Comparison of ENCODE assay signal across 8 cellular contexts in genomic region chr12:106760184-106760531, GRCh38. TPM values are rescaled to one million over a fixed set of nuclear protein-coding genes. Genes with fewer than 3 reads are reported as not detected.
A peak's percentile ranks its signal among the peaks of the same experiment; 100 is the strongest.
DNase-seq lines count a peak whose midpoint lies in the region; ATAC-seq and TF ChIP-seq lines count a peak whose summit lies in the region.

No MANE protein-coding gene starts in this region.

- H3K27me3 ChIP-seq in BLaER1 (no peaks in the 10 kb centered on the region), NT2/D1 (ENCODE audit: insufficient read depth, insufficient read length) (no peaks in the 10 kb centered on the region), endodermal cell (ENCODE audit: control insufficient read depth, insufficient read depth, low read length, poor library complexity, severe bottlenecking) (no peaks in the 10 kb centered on the region), testis (no peaks in the 10 kb centered on the region)

- peak overlapping the region; percentile 83 for H3K27ac Mint-ChIP-seq in endodermal cell

- H3K27me3 Mint-ChIP-seq in endodermal cell (ENCODE audit: insufficient read depth) = peaks cover 2% of the 10 kb centered on the region

- H3K9ac ChIP-seq in BLaER1 (peak overlapping the region; percentile 54), NT2/D1 (ENCODE audit: insufficient read length, low read depth) (no peak overlapping the region), endodermal cell (ENCODE audit: extremely low read depth, low read length, poor library complexity, severe bottlenecking) (no peak overlapping the region)

- peak overlapping the region; percentile 22 for H3K4me3 Mint-ChIP-seq in endodermal cell

- H4K20me1 ChIP-seq in BLaER1 = no peaks in the 10 kb centered on the region

- TF ChIP-seq CTCF in endodermal cell (conservative IDR thresholded peaks at IDR 0.05) = no peak
- no peak for TF ChIP-seq CTCF in testis (IDR thresholded peaks at IDR 0.05)

- WGBS in endodermal cell (ENCODE audit: insufficient coverage in 1 of 2, insufficient read length in 1 of 2), 2 experiments = 0 to 43% methylated on average over 1 to 2 of the region's 2 CpGs
- 58 to 61% methylated on average over 2 of the region's 2 CpGs for WGBS in testis, 2 donors

- TF ChIP-seq POLR2A in testis (IDR thresholded peaks at IDR 0.05) = no peak

- H3K9me3 ChIP-seq in BLaER1 (no peaks in the 10 kb centered on the region), NT2/D1 (ENCODE audit: insufficient read depth, low read length) (no peaks in the 10 kb centered on the region), endodermal cell (ENCODE audit: control insufficient read depth, low read length) (no peaks in the 10 kb centered on the region), testis (no peaks in the 10 kb centered on the region)

- H3K27ac ChIP-seq in BLaER1 = peak overlapping the region; percentile 88
- H3K27ac ChIP-seq in endodermal cell (ENCODE audit: low read depth, low read length) = peak overlapping the region; percentile 98
- no peak overlapping the region for H3K27ac ChIP-seq in testis

- peak overlapping the region; percentile 53 for H3K4me3 ChIP-seq in BLaER1
- no peak overlapping the region for H3K4me3 ChIP-seq in NT2/D1 (ENCODE audit: insufficient read length, low read depth)
- H3K4me3 ChIP-seq in endodermal cell (ENCODE audit: low read length) = no peak overlapping the region
- H3K4me3 ChIP-seq in testis = no peak overlapping the region

- ATAC-seq in GM18868 (IDR thresholded peaks at IDR 0.05; ENCODE audit: unreplicated experiment) (peak; percentile 98), HG03025 (IDR thresholded peaks at IDR 0.05; ENCODE audit: low FRiP score, unreplicated experiment) (peak; percentile 97)

- DNase-seq in NT2/D1 (ENCODE audit: low read depth, low spot score) (peak; percentile 80), endodermal cell (peak; percentile 86), testis (no peak), EL (no peak)
- peak; percentile 5 for DNase-seq in stimulated activated naive CD4-positive, alpha-beta T cell treated with Interleukin-2 at 50 U/mL for 16 hours (lab: John Stamatoyannopoulos, UW)

- H3K9me3 Mint-ChIP-seq in endodermal cell = no peaks in the 10 kb centered on the region

- H3K4me1 ChIP-seq in BLaER1 = peaks cover 28% of the 10 kb centered on the region
- peaks cover 13% of the 10 kb centered on the region for H3K4me1 ChIP-seq in NT2/D1 (ENCODE audit: insufficient read depth, insufficient read length)
- no peaks in the 10 kb centered on the region for H3K4me1 ChIP-seq in endodermal cell (ENCODE audit: control insufficient read depth, insufficient read depth, low read length)
- H3K4me1 ChIP-seq in testis = no peaks in the 10 kb centered on the region

- intact Hi-C loops in testis (cut with DNase I; ENCODE audit: low total_unique reads) = no loop called here

- H3K36me3 Mint-ChIP-seq in endodermal cell (ENCODE audit: low read depth) = no peaks in the 10 kb centered on the region

- peak overlapping the region; percentile 82 for H3K4me2 ChIP-seq in BLaER1

- H3K4me1 Mint-ChIP-seq in endodermal cell = peaks cover 18% of the 10 kb centered on the region

- no peaks in the 10 kb centered on the region for H3K36me3 ChIP-seq in BLaER1
- no peaks in the 10 kb centered on the region for H3K36me3 ChIP-seq in NT2/D1 (ENCODE audit: insufficient read depth, insufficient read length, low read length)
- no peaks in the 10 kb centered on the region for H3K36me3 ChIP-seq in endodermal cell (ENCODE audit: control insufficient read depth, insufficient read depth, low read length)
- H3K36me3 ChIP-seq in testis (ENCODE audit: low read depth, missing control alignments) = no peaks in the 10 kb centered on the region

RNA-seq across cellular contexts. Expression of gene RIC8B, which starts 14.3 kb away (rescaled TPM):
- total RNA-seq in endodermal cell = 10 to 100 TPM; 19.6 to 23.3 TPM
- 25.6 TPM for polyA plus RNA-seq in endodermal cell (2013, experiment 1 of 2)
- polyA plus RNA-seq in endodermal cell (2013, experiment 2 of 2) = 23.2 TPM
- total RNA-seq in testis = 10 to 100 TPM; 18.3 to 27.7 TPM
- polyA plus RNA-seq in testis (ENCODE audit: insufficient read depth, low read depth, low replicate concordance) = 14.3 TPM

Comparison
In these comparisons a context has a peak if more than half of its experiments do, and no peak if none do; other contexts are left out.
1. H3K27ac ChIP-seq: peak in BLaER1 (single experiment) and endodermal cell (single experiment); none in testis (0 of 2).
2. DNase-seq: peak in NT2/D1 (single experiment), endodermal cell (single experiment) and stimulated activated naive CD4-positive, alpha-beta T cell treated with Interleukin-2 at 50 U/mL for 16 hours (single experiment); none in testis (single experiment) and EL (single experiment).